ENCODE assay signal across 10 cellular contexts in genomic region chr17:43246456-43246855, GRCh38. TPM values are rescaled to one million over a fixed set of nuclear protein-coding genes. Genes with fewer than 3 reads are reported as not detected.
DNase-seq lines count a peak whose midpoint lies in the region; ATAC-seq and TF ChIP-seq lines count a peak whose summit lies in the region.
"Not testable (repeated sequence)": the region's sequence is repeated elsewhere in the genome, so short reads cannot be mapped to it uniquely, and the experiment has no call there.
"Had no signal": no experiment of that assay in that cellular context is flagged by ENCODE, and none has a peak within 500 bp of the region (broad histone marks: within the 10 kb centered on the region; RNA-seq: fewer than 3 reads in every experiment).

No MANE protein-coding gene starts in this region.

- ATAC-seq in activated T-cell treated with anti-CD3 and anti-CD28 coated beads, Interleukin-2, amount 50 U/mL, for 72 hours (replicated peaks in 1 of 2); central memory CD8-positive, alpha-beta T cell (replicated peaks; ENCODE audit: extremely low read depth, poor library complexity, severe bottlenecking); natural killer cell; upper lobe of left lung (ENCODE audit: low FRiP score in 2 of 2): not testable (repeated sequence)

- peak in 1 of 2 experiments; percentile 84 for DNase-seq in PC-9
- DNase-seq in activated T-cell treated with anti-CD3 and anti-CD28 coated beads, Interleukin-2, amount 50 U/mL, for 72 hours, result peak; percentile 33 to 50
- peak; percentile 64 to 66 for DNase-seq in central memory CD8-positive, alpha-beta T cell (ENCODE audit: low spot score in 2 of 2)
- not testable (repeated sequence) for DNase-seq in hepatocyte (ENCODE audit: low spot score); spleen; upper lobe of left lung
- DNase-seq in natural killer cell, result peak; percentile 33

- H3K4me3 ChIP-seq in PC-9, result peak overlapping the region; percentile 40; the same call in 1 of the 2 replicates
- not testable (repeated sequence) for H3K4me3 ChIP-seq in hepatocyte
- peak overlapping the region in 3 of 8 donors; percentile 30 to 50 (median 33) for H3K4me3 ChIP-seq in spleen
- H3K4me3 ChIP-seq in upper lobe of left lung, result peak overlapping the region in 2 of 4 donors; percentile 12 to 25

- H3K27ac ChIP-seq in PC-9, hepatocyte: not testable (repeated sequence)
- H3K27ac ChIP-seq in spleen (peak overlapping the region in 5 of 8 donors; percentile 65 to 77 (median 72)), upper lobe of left lung (peak overlapping the region in 3 of 4 donors; percentile 44 to 78 (median 76))

- H3K9me3 ChIP-seq in PC-9 (ENCODE audit: insufficient read depth, low read depth); hepatocyte (ENCODE audit: low read depth); spleen; upper lobe of left lung: not testable (repeated sequence)

- H3K27ac Mint-ChIP-seq in activated T-cell treated with anti-CD3 and anti-CD28 coated beads, Interleukin-2, amount 50 U/mL, for 72 hours; central memory CD8-positive, alpha-beta T cell (ENCODE audit: low read depth); natural killer cell: not testable (repeated sequence)

- WGBS in hepatocyte (ENCODE audit: low lambda C conversion rate, missing lambda C conversion rate), result 66% methylated on average over 17 of the region's 23 CpGs
- 3 to 37% (median 4%) methylated on average over 10 to 20 of the region's 23 CpGs for WGBS in spleen, 5 donors
- 16 to 18% methylated on average over 18 of the region's 23 CpGs for WGBS in upper lobe of left lung, 2 donors

- H3K27me3 ChIP-seq in PC-9 (ENCODE audit: insufficient read depth, low read depth); hepatocyte; spleen (replicated peaks in 1 of 7); upper lobe of left lung: not testable (repeated sequence)

- not testable (repeated sequence) for H3K79me2 ChIP-seq in PC-9 (ENCODE audit: low read depth); hepatocyte

- intact Hi-C loops in PC-9 (cut with micrococcal nuclease; ENCODE audit: unreplicated experiment); natural killer cell (cut with micrococcal nuclease); spleen (cut with DNase I; ENCODE audit: low total_unique reads): not testable (repeated sequence)

- not testable (repeated sequence) for H3K4me1 ChIP-seq in PC-9 (replicated peaks; ENCODE audit: insufficient read depth); hepatocyte (ENCODE audit: insufficient read depth); spleen; upper lobe of left lung

- not testable (repeated sequence) for H3F3A ChIP-seq in PC-9 (ENCODE audit: insufficient read depth, low read depth)

- H3K4me1 Mint-ChIP-seq in activated T-cell treated with anti-CD3 and anti-CD28 coated beads, Interleukin-2, amount 50 U/mL, for 72 hours (ENCODE audit: low read depth); central memory CD8-positive, alpha-beta T cell; natural killer cell: not testable (repeated sequence)

- H3K9me3 Mint-ChIP-seq in activated T-cell treated with anti-CD3 and anti-CD28 coated beads, Interleukin-2, amount 50 U/mL, for 72 hours; central memory CD8-positive, alpha-beta T cell; natural killer cell: not testable (repeated sequence)

- not testable (repeated sequence) for H3K4me3 Mint-ChIP-seq in activated T-cell treated with anti-CD3 and anti-CD28 coated beads, Interleukin-2, amount 50 U/mL, for 72 hours; central memory CD8-positive, alpha-beta T cell; natural killer cell

- not testable (repeated sequence) for H3K36me3 ChIP-seq in PC-9 (ENCODE audit: low read depth); hepatocyte (replicated peaks; ENCODE audit: insufficient read depth, low read depth); spleen; upper lobe of left lung

- H3K4me2 ChIP-seq in PC-9 (peak overlapping the region; percentile 46; the same call in 1 of the 2 replicates), hepatocyte (peak overlapping the region; percentile 62)

- not testable (repeated sequence) for BruUV-seq in PC-9 (replicated peaks; lab: Mats Ljungman, UMichigan)

- CTCF ChIA-PET in PC-9 (lab: Charles Lee), result not testable (repeated sequence)

- not testable (repeated sequence) for TF ChIP-seq EP300 in upper lobe of left lung (IDR thresholded peaks at IDR 0.05)

- not testable (repeated sequence) for H3K36me3 Mint-ChIP-seq in activated T-cell treated with anti-CD3 and anti-CD28 coated beads, Interleukin-2, amount 50 U/mL, for 72 hours (ENCODE audit: insufficient read depth in 2 of 2); central memory CD8-positive, alpha-beta T cell (ENCODE audit: insufficient read depth); natural killer cell

- not testable (repeated sequence) for H3K9me2 ChIP-seq in PC-9 (ENCODE audit: insufficient read depth); hepatocyte (replicated peaks; ENCODE audit: insufficient read depth)

- TF ChIP-seq CTCF in PC-9 (conservative IDR thresholded peaks at IDR 0.05); hepatocyte (IDR thresholded peaks at IDR 0.05; ENCODE audit: poor library complexity); natural killer cell (IDR thresholded peaks at IDR 0.05); spleen (IDR thresholded peaks at IDR 0.05 in 8 of 11, conservative IDR thresholded peaks at IDR 0.05 in 3 of 11); upper lobe of left lung (IDR thresholded peaks at IDR 0.05): not testable (repeated sequence)

- H3K27me3 Mint-ChIP-seq in activated T-cell treated with anti-CD3 and anti-CD28 coated beads, Interleukin-2, amount 50 U/mL, for 72 hours (ENCODE audit: low read depth); central memory CD8-positive, alpha-beta T cell; natural killer cell (ENCODE audit: low read depth in 2 of 2): not testable (repeated sequence)

- TF ChIP-seq POLR2A in spleen (IDR thresholded peaks at IDR 0.05); upper lobe of left lung (IDR thresholded peaks at IDR 0.05): not testable (repeated sequence)

- H2AFZ ChIP-seq in PC-9, hepatocyte: not testable (repeated sequence)

- POLR2A ChIA-PET in PC-9 (lab: Charles Lee; ENCODE audit: unreplicated experiment), result not testable (repeated sequence)

- H4K20me1 ChIP-seq in PC-9 (ENCODE audit: insufficient read depth); hepatocyte (ENCODE audit: insufficient read depth, poor library complexity, severe bottlenecking): not testable (repeated sequence)

RNA-seq across cellular contexts. Expression of gene RNU2-1, which starts 12.7 kb away (rescaled TPM):
- total RNA-seq in PC-9 (2021) (4,274 and 6,356 TPM in 2 replicates), hepatocyte (not detected in 2 replicates), natural killer cell (1,000 to 10,000 TPM; 3,690 to 5,833 (median 5,267) TPM), spleen (over 10,000 TPM in 1 of 7 donors, 1,000 to 10,000 TPM in 3, not detected in 3; 8,053 to 10,281 (median 8,790) TPM), upper lobe of left lung (1,000 to 10,000 TPM in 2 of 6 donors, not detected in 4; 5,003 to 8,653 TPM)
- 1,000 to 10,000 TPM; 4,759 to 5,082 TPM for total RNA-seq in activated T-cell treated with anti-CD3 and anti-CD28 coated beads, Interleukin-2, amount 50 U/mL, for 72 hours
- polyA plus RNA-seq in hepatocyte (2.9 TPM in 1 of 2 replicates, not detected in the other), spleen (not detected)
- total RNA-seq: H4, HT1080 had no signal

RNA-seq across cellular contexts. Expression of gene CCDC200, which starts 18.0 kb away (rescaled TPM):
- total RNA-seq in PC-9 (2021), result not detected in 2 replicates
- under 1 TPM in 1 of 2 donors, not detected in 1; 0.74 TPM for total RNA-seq in activated T-cell treated with anti-CD3 and anti-CD28 coated beads, Interleukin-2, amount 50 U/mL, for 72 hours
- not detected in 2 replicates for total RNA-seq in hepatocyte
- polyA plus RNA-seq in hepatocyte, result 2.8 and 3.2 TPM in 2 replicates
- 1 to 10 TPM in 1 of 3 donors, under 1 TPM in 1, not detected in 1; 0.64 to 1.5 TPM for total RNA-seq in natural killer cell
- under 1 TPM in 1 of 7 donors, not detected in 6; 0.64 TPM for total RNA-seq in spleen
- under 1 TPM in 2 of 3 donors, not detected in 1; 0.17 to 0.35 TPM for polyA plus RNA-seq in spleen
- total RNA-seq in upper lobe of left lung, result 1 to 10 TPM in 1 of 6 donors, not detected in 5; 8.4 TPM
- total RNA-seq: A673, H4, HT1080 had no signal

RNA-seq across cellular contexts. Expression of gene TMEM106A, which starts 34.8 kb away (rescaled TPM):
- 8.3 and 8.6 TPM in 2 replicates for total RNA-seq in PC-9 (2021)
- 10 to 100 TPM; 11.7 to 21.6 TPM for total RNA-seq in activated T-cell treated with anti-CD3 and anti-CD28 coated beads, Interleukin-2, amount 50 U/mL, for 72 hours
- total RNA-seq in hepatocyte, result 6.7 and 11.4 TPM in 2 replicates
- 7.2 and 8.4 TPM in 2 replicates for polyA plus RNA-seq in hepatocyte
- total RNA-seq in natural killer cell, result 10 to 100 TPM; 22.0 to 27.4 (median 22.4) TPM
- total RNA-seq in spleen, result 10 to 100 TPM; 25.7 to 53.4 (median 32.9) TPM
- 10 to 100 TPM in 1 of 3 donors, 1 to 10 TPM in 2; 2.8 to 11.9 (median 3.3) TPM for polyA plus RNA-seq in spleen
- total RNA-seq in upper lobe of left lung, result 10 to 100 TPM in 4 of 6 donors, 1 to 10 TPM in 2; 5.8 to 68.1 (median 16.9) TPM
